In genomic region chr1:232991238-232991637, GRCh38 we compare ENCODE assay signal across 20 cellular contexts.
"Had no signal": no experiment of that assay in that cellular context is flagged by ENCODE, and none has a peak within 500 bp of the region (broad histone marks: within the 10 kb centered on the region; RNA-seq: fewer than 3 reads in every experiment).

No MANE protein-coding gene starts in this region.

- DNase-seq: activated CD4-positive, alpha-beta T cell treated with anti-CD3 and anti-CD28 coated beads for 1 hour; activated CD4-positive, alpha-beta T cell treated with anti-CD3 and anti-CD28 coated beads, Interleukin-2, amount 50 U/mL, for 1 hour; activated CD8-positive, alpha-beta memory T cell treated with anti-CD3 and anti-CD28 coated beads for 24 hours; activated gamma-delta T cell; colonic mucosa; dorsolateral prefrontal cortex; esophagus squamous epithelium; heart left ventricle; mesenchymal stem cell; posterior cingulate gyrus; sigmoid colon; stimulated activated CD4-positive, alpha-beta T cell treated with anti-CD3 and anti-CD28 coated beads, Interleukin-15, amount 100 ng/mL, for 24 hours; stimulated activated naive B cell treated with anti-CD40 and anti-IgM and Interleukin-4, amounts not matched to agents 10 μg/mL and 1 μg/mL and 100 μg/mL, for 72 hours; T-helper 1 cell; transverse colon had no signal

- H3K27ac ChIP-seq: breast epithelium, colonic mucosa, dorsolateral prefrontal cortex, esophagus squamous epithelium, heart left ventricle, sigmoid colon, transverse colon, vagina had no signal

- H3K4me3 Mint-ChIP-seq: activated naive CD4-positive, alpha-beta T cell treated with anti-CD3 and anti-CD28 coated beads, Interleukin-2, amount 50 U/mL, for 24 hours; nephron; stimulated activated naive B cell treated with anti-CD40 and anti-IgM and Interleukin-4, amounts not matched to agents 10 μg/mL and 1 μg/mL and 100 μg/mL, for 72 hours had no signal

- H3K36me3 ChIP-seq: breast epithelium, colonic mucosa, heart left ventricle, sigmoid colon, transverse colon, vagina had no signal

- H3K4me3 ChIP-seq: breast epithelium, colonic mucosa, dorsolateral prefrontal cortex, esophagus squamous epithelium, heart left ventricle, sigmoid colon, smooth muscle cell, transverse colon, vagina had no signal

- H3K27me3 ChIP-seq: breast epithelium, colonic mucosa, dorsolateral prefrontal cortex, esophagus squamous epithelium, heart left ventricle, sigmoid colon, transverse colon, vagina had no signal

- H3K9me3 ChIP-seq: colonic mucosa had no signal

- H3K9me3 Mint-ChIP-seq: activated naive CD4-positive, alpha-beta T cell treated with anti-CD3 and anti-CD28 coated beads, Interleukin-2, amount 50 U/mL, for 24 hours had no signal

- H3K4me1 Mint-ChIP-seq: activated naive CD4-positive, alpha-beta T cell treated with anti-CD3 and anti-CD28 coated beads, Interleukin-2, amount 50 U/mL, for 24 hours; stimulated activated naive B cell treated with anti-CD40 and anti-IgM and Interleukin-4, amounts not matched to agents 10 μg/mL and 1 μg/mL and 100 μg/mL, for 72 hours had no signal

- H3K27me3 Mint-ChIP-seq: activated naive CD4-positive, alpha-beta T cell treated with anti-CD3 and anti-CD28 coated beads, Interleukin-2, amount 50 U/mL, for 24 hours; stimulated activated naive B cell treated with anti-CD40 and anti-IgM and Interleukin-4, amounts not matched to agents 10 μg/mL and 1 μg/mL and 100 μg/mL, for 72 hours had no signal

- H3K27ac Mint-ChIP-seq: activated naive CD4-positive, alpha-beta T cell treated with anti-CD3 and anti-CD28 coated beads, Interleukin-2, amount 50 U/mL, for 24 hours; nephron; stimulated activated naive B cell treated with anti-CD40 and anti-IgM and Interleukin-4, amounts not matched to agents 10 μg/mL and 1 μg/mL and 100 μg/mL, for 72 hours had no signal

- H3K4me1 ChIP-seq: breast epithelium, colonic mucosa, esophagus squamous epithelium, sigmoid colon, transverse colon, vagina had no signal

- ATAC-seq: heart left ventricle; stimulated activated naive B cell treated with anti-CD40 and anti-IgM and Interleukin-4, amounts not matched to agents 10 μg/mL and 1 μg/mL and 100 μg/mL, for 72 hours had no signal
